9 cellular contexts compared by ENCODE assay signal in genomic region chr10:11602919-11603523, GRCh38. TPM values are rescaled to one million over a fixed set of nuclear protein-coding genes. Genes with fewer than 3 reads are reported as not detected.
A peak's percentile ranks its signal among the peaks of the same experiment; 100 is the strongest.
DNase-seq lines count a peak whose midpoint lies in the region; ATAC-seq and TF ChIP-seq lines count a peak whose summit lies in the region.
"Had no signal": no experiment of that assay in that cellular context is flagged by ENCODE, and none has a peak within 500 bp of the region (broad histone marks: within the 10 kb centered on the region; RNA-seq: fewer than 3 reads in every experiment).

No MANE protein-coding gene starts in this region.

- no peaks in the 10 kb centered on the region for H3K27me3 ChIP-seq in PC-3 (ENCODE audit: low read length)
- H3K27me3 ChIP-seq in liver (ENCODE audit: control insufficient read depth in 4 of 4, insufficient read depth in 4 of 4, low read length in 3 of 4) = no peaks in the 10 kb centered on the region

- no TSS peak for BruUV-seq in PC-3 (replicated peaks; lab: Mats Ljungman, UMichigan)

- H3K36me3 Mint-ChIP-seq in activated T-cell treated with anti-CD3 and anti-CD28 coated beads, Interleukin-2, amount 50 U/mL, for 24 hours (ENCODE audit: low read depth) = no peaks in the 10 kb centered on the region

- TF ChIP-seq CTCF in PC-3 (conservative IDR thresholded peaks at IDR 0.05; ENCODE audit: low read depth, low read length) (no peak), liver (IDR thresholded peaks at IDR 0.05; ENCODE audit: low read depth, low read length, missing input control) (no peak)

- no peaks in the 10 kb centered on the region for H3F3A ChIP-seq in PC-3 (ENCODE audit: low read length, unreplicated experiment)

- POLR2A ChIA-PET in PC-3 (lab: Charles Lee; ENCODE audit: unreplicated experiment) = no interaction called here

- H4K20me1 ChIP-seq in PC-3 (ENCODE audit: low read length) = peaks cover 14% of the 10 kb centered on the region; the same call in 1 of the 2 replicates

- no peaks in the 10 kb centered on the region for H3K36me3 ChIP-seq in PC-3 (ENCODE audit: low read depth, low read length)
- no peaks in the 10 kb centered on the region for H3K36me3 ChIP-seq in liver (ENCODE audit: control insufficient read depth in 4 of 4, insufficient read depth in 3 of 4, low read depth in 1 of 4, low read length in 3 of 4)

- ATAC-seq in GM18511 (IDR thresholded peaks at IDR 0.05; ENCODE audit: unreplicated experiment) (peak; percentile 52), HG02973 (IDR thresholded peaks at IDR 0.05; ENCODE audit: unreplicated experiment) (peak; percentile 40), PC-3 (peak; percentile 79), GM21528 (IDR thresholded peaks at IDR 0.05; ENCODE audit: low FRiP score, unreplicated experiment) (no peak), GM21529 (IDR thresholded peaks at IDR 0.05; ENCODE audit: unreplicated experiment) (no peak)

- CTCF ChIA-PET in PC-3 (lab: Charles Lee) = interaction anchor here (0.6 kb wide), 1 partner anchor 83 kb away, joined by 6 read pairs; no protein-coding TSS in a partner anchor

- peak overlapping the region; percentile 68 for H3K4me2 ChIP-seq in PC-3 (ENCODE audit: low read length)

- H3K9me3 ChIP-seq in PC-3 (ENCODE audit: low read length) = no peaks in the 10 kb centered on the region
- H3K9me3 ChIP-seq in liver (ENCODE audit: control insufficient read depth in 4 of 4, low read length in 3 of 4) = no peaks in the 10 kb centered on the region

- 35% methylated on average over 7 of the region's 7 CpGs for WGBS in liver

- H2AFZ ChIP-seq in PC-3 (ENCODE audit: low read length) = no peak overlapping the region

- peak in 1 of 2 donors; percentile 40 for TF ChIP-seq RAD21 in liver (IDR thresholded peaks at IDR 0.05)

- H3K27me3 Mint-ChIP-seq in activated T-cell treated with anti-CD3 and anti-CD28 coated beads, Interleukin-2, amount 50 U/mL, for 24 hours = peaks cover 5% of the 10 kb centered on the region

- H3K4me1 Mint-ChIP-seq in activated T-cell treated with anti-CD3 and anti-CD28 coated beads, Interleukin-2, amount 50 U/mL, for 24 hours (ENCODE audit: low read depth) = peaks cover 49% of the 10 kb centered on the region

- H3K27ac ChIP-seq in PC-3 (ENCODE audit: low read length) (peak overlapping the region; percentile 18; the same call in 1 of the 2 replicates), liver (ENCODE audit: low read depth in 1 of 2, low read length in 2 of 2) (peak overlapping the region; percentile 21 to 22)

- no peak overlapping the region; the same call in 1 of the 2 replicates for H3K4me3 ChIP-seq in PC-3 (ENCODE audit: low read length)
- H3K4me3 ChIP-seq in liver (ENCODE audit: low read depth in 1 of 3, low read length in 3 of 3) = no peak overlapping the region

- H3K79me2 ChIP-seq in PC-3 (ENCODE audit: low read length) = peaks cover 95% of the 10 kb centered on the region

- intact Hi-C loops in PC-3 (cut with micrococcal nuclease) = loop anchor here (5.0 kb wide), 1 partner anchor 66 kb away; no protein-coding TSS in a partner anchor

- H3K9me3 Mint-ChIP-seq in activated T-cell treated with anti-CD3 and anti-CD28 coated beads, Interleukin-2, amount 50 U/mL, for 24 hours = no peaks in the 10 kb centered on the region
- H3K9me3 Mint-ChIP-seq: activated T-helper 2 cell treated with anti-CD3 and anti-CD28 coated beads, Interferon-gamma antibody, Interleukin-2, Interleukin-4, amounts not matched to agents 10 μg/mL and 5 μg/mL and 100 μg/mL, durations not matched to agents 14 hours and 24 hours and 36 hours had no signal

- no peak overlapping the region for H3K27ac Mint-ChIP-seq in activated T-cell treated with anti-CD3 and anti-CD28 coated beads, Interleukin-2, amount 50 U/mL, for 24 hours
- H3K27ac Mint-ChIP-seq: activated T-helper 2 cell treated with anti-CD3 and anti-CD28 coated beads, Interferon-gamma antibody, Interleukin-2, Interleukin-4, amounts not matched to agents 10 μg/mL and 5 μg/mL and 100 μg/mL, durations not matched to agents 14 hours and 24 hours and 36 hours had no signal

- H3K9ac ChIP-seq in PC-3 (ENCODE audit: low read length) (no peak overlapping the region), liver (ENCODE audit: low read depth in 1 of 2, low read length in 2 of 2) (no peak overlapping the region)

- H3K4me3 Mint-ChIP-seq in activated T-cell treated with anti-CD3 and anti-CD28 coated beads, Interleukin-2, amount 50 U/mL, for 24 hours = no peak overlapping the region

- H3K4me1 ChIP-seq in PC-3 (ENCODE audit: insufficient read depth, low read length) (peaks cover 14% of the 10 kb centered on the region), liver (ENCODE audit: control insufficient read depth in 4 of 4, insufficient read depth in 4 of 4, low read length in 3 of 4) (peaks cover 9 to 36% (median 18%) of the 10 kb centered on the region in 4 donors)

- no peaks in the 10 kb centered on the region for H3K9me2 ChIP-seq in PC-3 (replicated peaks; ENCODE audit: low read length)

- peak; percentile 51 for DNase-seq in PC-3
- DNase-seq in activated T-cell treated with anti-CD3 and anti-CD28 coated beads, Interleukin-2, amount 50 U/mL, for 24 hours = no peak
- DNase-seq in activated CD4-positive, alpha-beta T cell treated with anti-CD3 and anti-CD28 coated beads for 1 hour = no peak

TF ChIP-seq in liver, 16 proteins besides CTCF, POLR2A, EP300 and RAD21:
- TF ChIP-seq SP1 (IDR thresholded peaks at IDR 0.05) (peak; percentile 16), HNF4G (IDR thresholded peaks at IDR 0.05) (no peak), ATF3 (IDR thresholded peaks at IDR 0.05) (no peak), MAX (IDR thresholded peaks at IDR 0.05) (peak; percentile 15), HNF4A (conservative IDR thresholded peaks at IDR 0.05) (peak; percentile 40 to 44), RXRA (IDR thresholded peaks at IDR 0.05) (peak; percentile 26 to 31), FOXA2 (IDR thresholded peaks at IDR 0.05) (peak; percentile 80), YY1 (IDR thresholded peaks at IDR 0.05) (no peak), JUND (IDR thresholded peaks at IDR 0.05) (peak in 1 of 2 donors; percentile 44)

RNA-seq across cellular contexts. Expression of gene USP6NL, which starts 8.4 kb away (rescaled TPM):
- total RNA-seq in PC-3 (2014; rRNA removed) (13.0 and 14.3 TPM in 2 replicates), liver (10 to 100 TPM; 14.9 to 15.0 TPM)
- polyA plus RNA-seq in liver = 1 to 10 TPM; 3.8 to 5.5 TPM

Comparison
In these comparisons a context has a peak if more than half of its experiments do, and no peak if none do; other contexts are left out.
1. ATAC-seq: peak in GM18511 (single experiment), HG02973 (single experiment) and PC-3 (single experiment); none in GM21528 (single experiment) and GM21529 (single experiment).